Comparison of ENCODE assay signal across 8 cellular contexts in the genomic region with DNA sequence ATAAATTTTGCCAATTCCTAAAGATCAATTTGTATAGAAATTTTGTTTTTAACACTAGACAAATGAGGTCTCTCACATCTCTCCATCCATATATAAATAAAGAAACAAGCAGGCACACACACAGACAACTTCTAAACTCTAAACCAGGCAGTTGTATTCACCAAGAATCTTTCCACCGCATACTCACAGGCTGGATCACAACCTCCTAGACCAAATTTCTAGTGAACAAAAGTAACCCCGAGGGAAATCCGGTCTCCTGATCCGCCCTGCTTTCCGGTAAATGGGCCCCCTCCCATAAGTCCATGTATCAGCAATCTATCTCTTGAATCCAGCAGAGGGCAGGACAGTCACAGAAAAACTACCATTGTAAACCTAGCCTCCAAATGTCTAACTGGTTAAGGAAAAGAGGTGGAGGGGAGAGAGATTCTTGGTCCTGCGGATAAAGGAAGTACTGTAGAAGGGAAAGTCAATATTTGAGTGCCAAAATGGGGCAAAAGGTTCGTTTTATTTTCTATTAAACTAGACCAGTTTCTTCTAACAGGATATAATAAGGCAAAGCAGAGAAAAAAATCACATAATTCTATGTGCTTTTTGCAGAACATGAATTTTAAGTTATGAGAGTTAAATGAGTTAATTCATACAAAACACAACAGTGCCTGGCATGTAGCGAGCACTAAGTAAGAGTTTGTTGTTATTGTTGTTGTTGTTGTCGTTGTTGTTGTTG. TPM values are rescaled to one million over a fixed set of nuclear protein-coding genes. Genes with fewer than 3 reads are reported as not detected.
DNase-seq lines count a peak whose midpoint lies in the region; ATAC-seq, FAIRE-seq and TF ChIP-seq lines count a peak whose summit lies in the region.

No MANE protein-coding gene starts in this region.

- peak; percentile 50 for FAIRE-seq in astrocyte (lab: Jason Lieb, UNC)

- peak; percentile 84 for TF ChIP-seq CTCF in astrocyte (IDR thresholded peaks at IDR 0.05; ENCODE audit: insufficient read depth, low read depth, low read length)

- ATAC-seq in right cardiac atrium: peak; percentile 72 to 78
- no peak for ATAC-seq in HG02840 (IDR thresholded peaks at IDR 0.05; ENCODE audit: low FRiP score, unreplicated experiment)

- H3K4me3 ChIP-seq in H7 (ENCODE audit: insufficient read depth, low read depth, low read length) (no peak overlapping the region), astrocyte (ENCODE audit: insufficient read depth, low read depth, low read length) (peak overlapping the region; percentile 37), right cardiac atrium (ENCODE audit: low read length) (no peak overlapping the region)

- H3K27ac ChIP-seq in astrocyte (ENCODE audit: low read depth, low read length): no peak overlapping the region
- H3K27ac ChIP-seq in right cardiac atrium (ENCODE audit: low read length): no peak overlapping the region

- H3K27ac Mint-ChIP-seq in astrocyte (ENCODE audit: unreplicated experiment): no peak overlapping the region

- intact Hi-C loops in right cardiac atrium (cut with DNase I): loop anchor here (1.0 to 5.0 kb wide), 5 partner anchors 86 to 146 kb away; partner anchors contain the start of gene B4GALT1 (in 1 of the 4)

- H3K9me3 Mint-ChIP-seq in astrocyte (ENCODE audit: unreplicated experiment): peaks cover 1% of the 10 kb centered on the region

- H3K27me3 Mint-ChIP-seq in astrocyte (ENCODE audit: low read depth, unreplicated experiment): peaks cover 3% of the 10 kb centered on the region

- H3K9me3 ChIP-seq in astrocyte (ENCODE audit: insufficient read depth, low read depth, low read length) (no peaks in the 10 kb centered on the region), right cardiac atrium (ENCODE audit: control insufficient read depth, low read length) (no peaks in the 10 kb centered on the region)

- H3K36me3 ChIP-seq in H7 (replicated peaks; ENCODE audit: control insufficient read depth, insufficient read depth, low read length) (no peaks in the 10 kb centered on the region), astrocyte (ENCODE audit: insufficient read depth, low read length) (no peaks in the 10 kb centered on the region)

- H3K4me1 Mint-ChIP-seq in astrocyte (ENCODE audit: low read depth, unreplicated experiment): no peaks in the 10 kb centered on the region

- peaks cover 3% of the 10 kb centered on the region for H3K79me2 ChIP-seq in astrocyte (ENCODE audit: insufficient read depth, low read length)

- peaks cover 2% of the 10 kb centered on the region for H3K36me3 Mint-ChIP-seq in astrocyte (ENCODE audit: low read depth, unreplicated experiment)

- H2AFZ ChIP-seq in astrocyte (ENCODE audit: low read depth, low read length): peak overlapping the region; percentile 53

- WGBS in right cardiac atrium: 12% methylated on average over 9 of the region's 9 CpGs

- H3K27me3 ChIP-seq in H7 (ENCODE audit: control insufficient read depth, insufficient read depth, low read length): no peaks in the 10 kb centered on the region
- no peaks in the 10 kb centered on the region for H3K27me3 ChIP-seq in astrocyte (ENCODE audit: insufficient read depth, low read length)
- no peaks in the 10 kb centered on the region for H3K27me3 ChIP-seq in right cardiac atrium (ENCODE audit: control insufficient read depth, insufficient read depth)

- H3K4me2 ChIP-seq in astrocyte (ENCODE audit: low read length): peak overlapping the region; percentile 82

- no peaks in the 10 kb centered on the region for H4K20me1 ChIP-seq in astrocyte (ENCODE audit: insufficient read depth, low read length)

- H3K4me1 ChIP-seq in astrocyte (ENCODE audit: insufficient read depth, low read length) (peaks cover 4% of the 10 kb centered on the region), right cardiac atrium (ENCODE audit: control insufficient read depth, insufficient read depth, low read length) (no peaks in the 10 kb centered on the region)

- DNase-seq in DMS53 (lab: John Stamatoyannopoulos, UW) (peak; percentile 91), H7 (peak; percentile 87), NCI-H1417 treated with DMSO at 0.1 percent for 48 hours (lab: John Stamatoyannopoulos, UW) (peak; percentile 25), T follicular helper cell (ENCODE audit: low read depth) (peak; percentile 44), astrocyte (ENCODE audit: low read depth) (peak; percentile 79), right cardiac atrium (peak in 2 of 3 donors; percentile 64 to 78), renal cortical epithelial cell (ENCODE audit: low read depth) (peak; percentile 88)

- no peak overlapping the region for H3K4me3 Mint-ChIP-seq in astrocyte (ENCODE audit: unreplicated experiment)

- H3K9ac ChIP-seq in astrocyte (ENCODE audit: low read length): peak overlapping the region; percentile 68

RNA-seq across cellular contexts. Expression of gene SMU1, which starts 4.8 kb away (rescaled TPM):
- total RNA-seq in H7 (2014; rRNA removed; shearing (Covaris generic)): 30.4 and 33.7 TPM in 2 replicates
- 21.5 and 22.9 TPM in 2 replicates for total RNA-seq in astrocyte
- total RNA-seq in right cardiac atrium: 10 to 100 TPM; 16.6 to 17.3 (median 17.0) TPM
- polyA plus RNA-seq in right cardiac atrium: 9.4 TPM
- 36.1 and 45.7 TPM in 2 replicates for total RNA-seq in renal cortical epithelial cell

RNA-seq across cellular contexts. Expression of gene DNAJA1, which starts 56.2 kb away (rescaled TPM):
- 52.4 and 53.8 TPM in 2 replicates for total RNA-seq in H7 (2014; rRNA removed; shearing (Covaris generic))
- total RNA-seq in astrocyte: 256 and 277 TPM in 2 replicates
- 100 to 1,000 TPM in 2 of 4 donors, 10 to 100 TPM in 2; 63.7 to 119 (median 91.2) TPM for total RNA-seq in right cardiac atrium
- 72.2 TPM for polyA plus RNA-seq in right cardiac atrium
- 130 and 185 TPM in 2 replicates for total RNA-seq in renal cortical epithelial cell

Comparison
In these comparisons a context has a peak if more than half of its experiments do, and no peak if none do; other contexts are left out.
1. DNase-seq: peak in every context shown above with its lines; median percentile 91 in DMS53; 88 in renal cortical epithelial cell; 87 in H7; 79 in astrocyte; 71 in right cardiac atrium; 44 in T follicular helper cell; 25 in NCI-H1417 treated with DMSO at 0.1 percent for 48 hours.